Comparison of ENCODE assay signal across 9 cellular contexts in the genomic region with DNA sequence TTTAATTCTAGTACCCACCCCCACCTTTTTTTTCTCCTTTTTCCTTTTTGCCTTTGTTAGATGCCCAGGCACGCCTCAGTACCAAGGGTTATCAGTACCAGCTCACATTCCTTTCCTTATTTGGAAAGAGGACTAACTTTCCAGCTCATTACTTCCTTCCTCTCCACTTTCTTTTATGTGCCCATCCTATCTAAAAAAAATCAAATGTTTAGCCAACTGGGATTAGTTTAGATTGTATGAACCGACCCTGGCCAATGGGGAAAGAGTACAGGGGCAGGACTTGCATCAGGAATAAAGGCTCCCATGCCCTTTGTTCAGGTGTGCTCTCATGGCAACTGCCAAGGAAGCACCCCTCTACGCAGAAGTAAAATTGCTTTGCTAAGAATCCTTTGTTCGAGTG. TPM values are rescaled to one million over a fixed set of nuclear protein-coding genes. Genes with fewer than 3 reads are reported as not detected.
DNase-seq lines count a peak whose midpoint lies in the region; TF ChIP-seq lines count a peak whose summit lies in the region.
"Not testable (repeated sequence)": the region's sequence is repeated elsewhere in the genome, so short reads cannot be mapped to it uniquely, and the experiment has no call there.
"Had no signal": no experiment of that assay in that cellular context is flagged by ENCODE, and none has a peak within 500 bp of the region (broad histone marks: within the 10 kb centered on the region; RNA-seq: fewer than 3 reads in every experiment).

No MANE protein-coding gene starts in this region.

- H3K9me3 ChIP-seq in neural progenitor cell (ENCODE audit: low read depth); thyroid gland: not testable (repeated sequence)

- H3K4me3 Mint-ChIP-seq in MCF 10A (ENCODE audit: unreplicated experiment); neural progenitor cell: not testable (repeated sequence)

- not testable (repeated sequence) for H3K36me3 Mint-ChIP-seq in MCF 10A (ENCODE audit: insufficient read depth, unreplicated experiment); neural progenitor cell

- not testable (repeated sequence) for H3K27me3 ChIP-seq in neural progenitor cell, thyroid gland

- not testable (repeated sequence) for H3K9me3 Mint-ChIP-seq in MCF 10A (ENCODE audit: unreplicated experiment); neural progenitor cell

- peak; percentile 28 for DNase-seq in DMS153 (lab: John Stamatoyannopoulos, UW)
- DNase-seq in NCI-H2171 treated with DMSO at 0.1 percent for 48 hours (lab: John Stamatoyannopoulos, UW), result peak; percentile 40
- peak; percentile 20 for DNase-seq in MCF 10A (ENCODE audit: unreplicated experiment)
- not testable (repeated sequence) for DNase-seq in epithelial cell of prostate (ENCODE audit: low read depth, low spot score); neural progenitor cell (ENCODE audit: low spot score)
- DNase-seq in left kidney (ENCODE audit: low read depth, low spot score), result peak; percentile 53
- DNase-seq in thyroid gland, result peak; percentile 30 to 48

- H3K4me1 Mint-ChIP-seq in MCF 10A (ENCODE audit: insufficient read depth, unreplicated experiment), result peaks cover 79% of the 10 kb centered on the region
- H3K4me1 Mint-ChIP-seq in neural progenitor cell, result peaks cover 29% of the 10 kb centered on the region

- WGBS in thyroid gland, 2 donors, result 48 to 53% methylated on average over 4 of the region's 4 CpGs

- H2AFZ ChIP-seq in neural progenitor cell (replicated peaks), result not testable (repeated sequence)

- peak in 1 of 2 donors; percentile 44 for TF ChIP-seq POLR2A in thyroid gland (IDR thresholded peaks at IDR 0.05)

- not testable (repeated sequence) for H3K4me3 ChIP-seq in neural progenitor cell; thyroid gland (replicated peaks in 1 of 3)

- BruUV-seq in MCF 10A (replicated peaks; lab: Mats Ljungman, UMichigan), result not testable (repeated sequence)

- H3K4me1 ChIP-seq in neural progenitor cell, result peaks cover 23% of the 10 kb centered on the region
- peaks cover 45 to 58% of the 10 kb centered on the region in 2 donors for H3K4me1 ChIP-seq in thyroid gland

- CTCF ChIA-PET in MCF 10A (lab: Yijun Ruan, JAX), result interaction anchor here (1.4 kb wide), 1 partner anchor 59 kb away, joined by 3 read pairs; no protein-coding TSS in a partner anchor

- POLR2A ChIA-PET in MCF 10A (lab: Yijun Ruan, JAX), result interaction anchor here (1.9 kb wide), 1 partner anchor 28 kb away, joined by 3 read pairs; no protein-coding TSS in a partner anchor

- TF ChIP-seq CTCF in MCF 10A (IDR thresholded peaks at IDR 0.05; ENCODE audit: unreplicated experiment); neural progenitor cell (IDR thresholded peaks at IDR 0.05); thyroid gland (IDR thresholded peaks at IDR 0.05): not testable (repeated sequence)

- H4K20me1 ChIP-seq in neural progenitor cell (ENCODE audit: low read depth), result not testable (repeated sequence)

- H3K27me3 Mint-ChIP-seq in MCF 10A (ENCODE audit: insufficient read depth, unreplicated experiment), result not testable (repeated sequence)
- peaks cover 16% of the 10 kb centered on the region for H3K27me3 Mint-ChIP-seq in neural progenitor cell (ENCODE audit: insufficient read depth, low read depth)

- H3K4me2 ChIP-seq in neural progenitor cell, result peak overlapping the region; percentile 5

- not testable (repeated sequence) for H3F3A ChIP-seq in neural progenitor cell (ENCODE audit: low read depth)

- peak overlapping the region; percentile 32 for H3K27ac Mint-ChIP-seq in MCF 10A (ENCODE audit: low read depth, unreplicated experiment)
- H3K27ac Mint-ChIP-seq in neural progenitor cell, result not testable (repeated sequence)

- H3K27ac ChIP-seq in epithelial cell of prostate (peak overlapping the region; percentile 22), thyroid gland (peak overlapping the region; percentile 83 to 89 (median 85))
- H3K27ac ChIP-seq in neural progenitor cell, result not testable (repeated sequence)

- H3K36me3 ChIP-seq in neural progenitor cell, thyroid gland: not testable (repeated sequence)

- intact Hi-C loops in MCF 10A (cut with micrococcal nuclease); thyroid gland (cut with DNase I): not testable (repeated sequence)

- not testable (repeated sequence) for H3K79me2 ChIP-seq in neural progenitor cell (ENCODE audit: low read depth)

- H3K9ac ChIP-seq in neural progenitor cell, result not testable (repeated sequence)

RNA-seq across cellular contexts. Expression of a gene that starts 35.8 kb away (rescaled TPM):
- total RNA-seq in MCF 10A (2022) (33.9 and 48.1 TPM in 2 replicates), neural progenitor cell (ENCODE audit: low replicate concordance) (28.5 and 44.7 TPM in 2 replicates), thyroid gland (100 to 1,000 TPM; 129 to 162 (median 138) TPM)

RNA-seq across cellular contexts. Expression of a gene that starts 44.1 kb away (rescaled TPM):
- total RNA-seq in MCF 10A (2022), result 5.9 and 10.1 TPM in 2 replicates
- not detected in 2 replicates for total RNA-seq in neural progenitor cell (ENCODE audit: low replicate concordance)
- total RNA-seq in thyroid gland, result 10 to 100 TPM; 29.4 to 72.4 (median 62.5) TPM
- total RNA-seq: CD8-positive, alpha-beta memory T cell; H4 had no signal
